Comparison of ENCODE assay signal across 18 cellular contexts in genomic region chr7:150823484-150824126, GRCh38. TPM values are rescaled to one million over a fixed set of nuclear protein-coding genes. Genes with fewer than 3 reads are reported as not detected.
"Had no signal": no experiment of that assay in that cellular context is flagged by ENCODE, and none has a peak within 500 bp of the region (broad histone marks: within the 10 kb centered on the region; RNA-seq: fewer than 3 reads in every experiment).

No MANE protein-coding gene starts in this region.

- H3K9me3 ChIP-seq: gastrocnemius medialis, right lobe of liver had no signal

- H3K4me3 ChIP-seq: dorsolateral prefrontal cortex, gastrocnemius medialis, hepatocyte, lung, right lobe of liver, tibial nerve had no signal

- H3K36me3 ChIP-seq: gastrocnemius medialis, right lobe of liver, tibial nerve had no signal

- H2AFZ ChIP-seq: hepatocyte had no signal

- FAIRE-seq: kidney had no signal

- H3K4me1 ChIP-seq: gastrocnemius medialis, tibial nerve had no signal

- H3K27me3 ChIP-seq: gastrocnemius medialis, hepatocyte, right lobe of liver, tibial nerve had no signal

- H3K27ac ChIP-seq: dorsolateral prefrontal cortex, gastrocnemius medialis, hepatocyte, tibial nerve had no signal

- H3K79me2 ChIP-seq: hepatocyte had no signal

- DNase-seq: activated CD4-positive, alpha-beta T cell treated with anti-CD3 and anti-CD28 coated beads, Interleukin-2, amount 50 U/mL, for 48 hours; activated CD4-positive, CD25-positive, alpha-beta regulatory T cell treated with anti-CD3 and anti-CD28 coated beads, Interleukin-2, amount 50 U/mL, for 72 hours; activated effector memory CD4-positive, alpha-beta T cell treated with anti-CD3 and anti-CD28 coated beads, Interleukin-2, amount 50 U/mL, for 16 hours; activated T-cell treated with anti-CD3 and anti-CD28 coated beads, Interleukin-2, amount 50 U/mL, for 4 hours; amniotic stem cell; dorsolateral prefrontal cortex; gastrocnemius medialis; kidney; naive thymus-derived CD4-positive, alpha-beta T cell had no signal

- H3K4me2 ChIP-seq: hepatocyte had no signal

- ATAC-seq: activated naive CD4-positive, alpha-beta T cell treated with anti-CD3 and anti-CD28 coated beads, Interleukin-2, amount 50 U/mL, for 72 hours; activated T-cell treated with anti-CD3 and anti-CD28 coated beads, Interleukin-2, amount 50 U/mL, for 4 hours; esophagus mucosa; gastrocnemius medialis; naive thymus-derived CD4-positive, alpha-beta T cell; stimulated activated memory B cell treated with anti-CD40 and anti-IgM and Interleukin-4, amounts not matched to agents 10 μg/mL and 1 μg/mL and 100 μg/mL, for 72 hours had no signal

RNA-seq across cellular contexts. Expression of gene TMEM176A, which starts 23.0 kb away (rescaled TPM):
- total RNA-seq: activated naive CD4-positive, alpha-beta T cell treated with anti-CD3 and anti-CD28 coated beads, Interleukin-2, amount 50 U/mL, for 72 hours; chondrocyte; T-helper 2 cell treated with Interferon-gamma antibody and Interleukin-4, amounts not matched to agents 100 ng/mL and 5 ng/mL, for 36 hours had no signal

RNA-seq across cellular contexts. Expression of gene TMEM176B, which starts 23.4 kb away (rescaled TPM):
- total RNA-seq: activated naive CD4-positive, alpha-beta T cell treated with anti-CD3 and anti-CD28 coated beads, Interleukin-2, amount 50 U/mL, for 72 hours; T-helper 2 cell treated with Interferon-gamma antibody and Interleukin-4, amounts not matched to agents 100 ng/mL and 5 ng/mL, for 36 hours had no signal

RNA-seq across cellular contexts. Expression of gene AOC1, which starts 28.7 kb away (rescaled TPM):
- total RNA-seq: activated naive CD4-positive, alpha-beta T cell treated with anti-CD3 and anti-CD28 coated beads, Interleukin-2, amount 50 U/mL, for 72 hours; chondrocyte; T-helper 2 cell treated with Interferon-gamma antibody and Interleukin-4, amounts not matched to agents 100 ng/mL and 5 ng/mL, for 36 hours; tibial nerve had no signal
- polyA plus RNA-seq: naive thymus-derived CD4-positive, alpha-beta T cell had no signal
